ENCODE assay signal across 8 cellular contexts in the genomic region with DNA sequence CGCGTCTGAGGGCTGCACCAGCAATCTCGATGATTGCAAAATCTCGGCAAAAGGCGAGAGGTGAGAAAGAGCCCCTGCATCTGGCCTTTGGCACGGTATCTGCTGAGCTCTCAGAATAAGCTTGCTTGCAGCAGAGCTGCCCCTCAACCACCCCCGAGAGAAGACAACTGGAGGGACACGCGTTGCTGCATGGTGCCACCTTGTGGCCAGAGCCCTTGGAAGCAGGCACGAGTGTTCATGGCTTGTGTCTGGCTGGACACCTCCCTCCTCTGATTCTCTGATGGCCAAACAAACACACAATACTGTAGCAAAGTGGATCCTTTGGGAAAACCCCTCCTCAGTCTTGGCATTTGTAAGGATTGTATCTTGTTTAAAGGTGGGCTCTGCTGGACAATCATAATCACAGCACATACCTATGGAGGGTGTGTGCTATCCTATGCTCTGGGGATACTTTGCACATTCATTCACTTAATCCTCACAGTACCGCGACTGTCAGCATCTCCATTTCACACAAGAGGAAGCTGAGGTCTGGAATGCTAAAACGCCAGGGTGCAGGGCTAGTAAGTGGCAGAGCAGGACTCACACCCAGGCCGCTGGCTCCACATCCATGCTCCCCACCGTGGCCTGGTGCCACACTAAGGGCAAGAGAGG.
DNase-seq lines count a peak whose midpoint lies in the region; ATAC-seq and TF ChIP-seq lines count a peak whose summit lies in the region.
"Not testable (repeated sequence)": the region's sequence is repeated elsewhere in the genome, so short reads cannot be mapped to it uniquely, and the experiment has no call there.

No MANE protein-coding gene starts in this region.

- CTCF ChIA-PET in PC-3 (lab: Charles Lee), result interaction anchor here (1.0 kb wide), 2 partner anchors 31 to 67 kb away, joined by 3 read pairs; no protein-coding TSS in a partner anchor

- H3K27me3 ChIP-seq in PC-3 (ENCODE audit: low read length), result not testable (repeated sequence)

- TF ChIP-seq CTCF in GM12865 (IDR thresholded peaks at IDR 0.05; ENCODE audit: insufficient read depth, low read depth, low read length, missing control alignments), result peak; percentile 73
- TF ChIP-seq CTCF in PC-3 (conservative IDR thresholded peaks at IDR 0.05; ENCODE audit: low read depth, low read length), result peak; percentile 81
- TF ChIP-seq CTCF in retinal pigment epithelial cell (conservative IDR thresholded peaks at IDR 0.05; ENCODE audit: low read depth, low read length), result peak; percentile 81

- not testable (repeated sequence) for H3K36me3 ChIP-seq in PC-3 (ENCODE audit: low read depth, low read length)

- not testable (repeated sequence) for H3K9me2 ChIP-seq in PC-3 (replicated peaks; ENCODE audit: low read length)

- POLR2A ChIA-PET in PC-3 (lab: Charles Lee; ENCODE audit: unreplicated experiment), result not testable (repeated sequence)

- peak; percentile 43 for DNase-seq in 8988T
- DNase-seq in GM12865 (ENCODE audit: low read depth), result peak; percentile 66
- peak; percentile 23 for DNase-seq in MV-4-11 (lab: John Stamatoyannopoulos, UW)
- DNase-seq in PC-3, result peak; percentile 85
- peak; percentile 9 to 14 (median 11) for DNase-seq in activated CD8-positive, alpha-beta memory T cell treated with anti-CD3 and anti-CD28 coated beads for 48 hours (ENCODE audit: low read depth in 2 of 3, low spot score in 2 of 3)
- peak; percentile 17 to 29 (median 23) for DNase-seq in effector memory CD8-positive, alpha-beta T cell
- peak; percentile 64 for DNase-seq in kidney tubule cell (ENCODE audit: low spot score)
- DNase-seq in retinal pigment epithelial cell (ENCODE audit: low read depth), result peak; percentile 44

- H3K4me3 Mint-ChIP-seq in effector memory CD8-positive, alpha-beta T cell, result not testable (repeated sequence)

- not testable (repeated sequence) for H3K9me3 ChIP-seq in PC-3 (ENCODE audit: low read length)

- not testable (repeated sequence) for H3K4me3 ChIP-seq in GM12865 (ENCODE audit: low read depth, low read length); PC-3 (ENCODE audit: low read length); retinal pigment epithelial cell (ENCODE audit: low read length)

- not testable (repeated sequence) for BruUV-seq in PC-3 (replicated peaks; lab: Mats Ljungman, UMichigan)

- not testable (repeated sequence) for H3F3A ChIP-seq in PC-3 (ENCODE audit: low read length, unreplicated experiment)

- H3K79me2 ChIP-seq in PC-3 (ENCODE audit: low read length), result not testable (repeated sequence)

- peaks cover 7 to 22% of the 10 kb centered on the region in 2 donors for H3K27me3 Mint-ChIP-seq in effector memory CD8-positive, alpha-beta T cell

- H3K27ac Mint-ChIP-seq in effector memory CD8-positive, alpha-beta T cell, result not testable (repeated sequence)

- H3K4me1 Mint-ChIP-seq in effector memory CD8-positive, alpha-beta T cell (ENCODE audit: low read depth in 2 of 2), result not testable (repeated sequence)

- not testable (repeated sequence) for H4K20me1 ChIP-seq in PC-3 (ENCODE audit: low read length)

- not testable (repeated sequence) for H3K4me1 ChIP-seq in PC-3 (ENCODE audit: insufficient read depth, low read length)

- H2AFZ ChIP-seq in PC-3 (ENCODE audit: low read length), result peak overlapping the region; percentile 64

- not testable (repeated sequence) for H3K9ac ChIP-seq in PC-3 (ENCODE audit: low read length)

- not testable (repeated sequence) for H3K36me3 Mint-ChIP-seq in effector memory CD8-positive, alpha-beta T cell (ENCODE audit: insufficient read depth)

- H3K4me2 ChIP-seq in PC-3 (ENCODE audit: low read length), result peak overlapping the region; percentile 50

- H3K9me3 Mint-ChIP-seq in effector memory CD8-positive, alpha-beta T cell, result not testable (repeated sequence)

- not testable (repeated sequence) for H3K27ac ChIP-seq in PC-3 (ENCODE audit: low read length)

- intact Hi-C loops in PC-3 (cut with micrococcal nuclease), result loop anchor here (1.0 kb wide), 1 partner anchor 67 kb away; no protein-coding TSS in a partner anchor

- ATAC-seq in PC-3, result peak; percentile 85
- peak; percentile 48 for ATAC-seq in effector memory CD8-positive, alpha-beta T cell (replicated peaks)

Comparison
In these comparisons a context has a peak if more than half of its experiments do, and no peak if none do; other contexts are left out.
1. DNase-seq: peak in every context shown above with its lines; median percentile 85 in PC-3; 66 in GM12865; 64 in kidney tubule cell; 44 in retinal pigment epithelial cell; 43 in 8988T; 23 in MV-4-11; 23 in effector memory CD8-positive, alpha-beta T cell; 11 in activated CD8-positive, alpha-beta memory T cell treated with anti-CD3 and anti-CD28 coated beads for 48 hours.